Comparison of ENCODE assay signal across 28 cellular contexts in the genomic region with DNA sequence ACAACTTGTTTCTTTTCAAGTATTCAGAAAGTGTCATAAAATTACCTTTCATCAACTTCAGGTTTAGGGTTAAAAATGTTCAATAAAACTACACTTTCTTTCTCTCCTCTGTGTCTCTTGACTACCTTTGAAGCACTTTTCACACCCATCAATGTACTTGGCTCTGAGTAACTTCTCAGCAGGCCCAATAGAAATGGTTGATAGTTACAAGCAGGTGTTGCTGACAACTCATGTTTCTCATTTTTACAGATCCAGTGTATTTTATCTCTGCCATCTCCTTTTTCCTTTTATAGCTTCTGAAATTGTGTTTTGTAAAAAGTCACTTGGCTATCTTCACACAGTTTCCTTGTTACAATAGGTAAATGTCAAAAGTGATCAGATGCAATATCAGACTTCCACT.
"Had no signal": no experiment of that assay in that cellular context is flagged by ENCODE, and none has a peak within 500 bp of the region (broad histone marks: within the 10 kb centered on the region; RNA-seq: fewer than 3 reads in every experiment).

No MANE protein-coding gene starts in this region.

- H3K4me3 Mint-ChIP-seq: mesothelial cell of epicardium; naive thymus-derived CD4-positive, alpha-beta T cell; natural killer cell treated with Interleukin-12 subunit alpha and Interleukin-12 subunit beta and Interleukin-15 and Interleukin-18, amount 100 ng/mL, for 72 hours; neural progenitor cell; stimulated activated naive B cell treated with anti-CD40 and anti-IgM and Interleukin-4, amounts not matched to agents 10 μg/mL and 1 μg/mL and 100 μg/mL, for 72 hours had no signal

- H3K9me3 Mint-ChIP-seq: natural killer cell treated with Interleukin-12 subunit alpha and Interleukin-12 subunit beta and Interleukin-15 and Interleukin-18, amount 100 ng/mL, for 72 hours; stimulated activated naive B cell treated with anti-CD40 and anti-IgM and Interleukin-4, amounts not matched to agents 10 μg/mL and 1 μg/mL and 100 μg/mL, for 72 hours had no signal

- H3K4me1 Mint-ChIP-seq: naive thymus-derived CD4-positive, alpha-beta T cell; stimulated activated naive B cell treated with anti-CD40 and anti-IgM and Interleukin-4, amounts not matched to agents 10 μg/mL and 1 μg/mL and 100 μg/mL, for 72 hours had no signal

- H3K36me3 Mint-ChIP-seq: naive thymus-derived CD4-positive, alpha-beta T cell; natural killer cell treated with Interleukin-12 subunit alpha and Interleukin-12 subunit beta and Interleukin-15 and Interleukin-18, amount 100 ng/mL, for 72 hours; stimulated activated naive B cell treated with anti-CD40 and anti-IgM and Interleukin-4, amounts not matched to agents 10 μg/mL and 1 μg/mL and 100 μg/mL, for 72 hours had no signal

- H2AFZ ChIP-seq: hepatocyte, neural progenitor cell, parathyroid adenoma had no signal

- H3K4me1 ChIP-seq: neural progenitor cell, parathyroid adenoma, right atrium auricular region, right lobe of liver, stomach, testis, thyroid gland, transverse colon, upper lobe of left lung had no signal

- H3K27me3 ChIP-seq: hepatocyte, neural progenitor cell, neutrophil, right atrium auricular region, right lobe of liver, stomach, testis, thyroid gland, transverse colon, upper lobe of left lung, vagina had no signal

- H3K4me3 ChIP-seq: hepatocyte, left ventricle myocardium inferior, lung, neural progenitor cell, right atrium auricular region, right lobe of liver, skin epidermis, stomach, testis, thyroid gland, transverse colon, upper lobe of left lung, vagina had no signal

- H3K9ac ChIP-seq: neural progenitor cell, parathyroid adenoma had no signal

- H3K79me2 ChIP-seq: hepatocyte, parathyroid adenoma had no signal

- H3K9me3 ChIP-seq: left ventricle myocardium inferior, neutrophil, right atrium auricular region, right lobe of liver, stomach, testis, thyroid gland, transverse colon, upper lobe of left lung, vagina had no signal

- DNase-seq: islet precursor cell; left ventricle myocardium inferior; mesendoderm; naive thymus-derived CD4-positive, alpha-beta T cell; occipital lobe; right lobe of liver; stimulated activated CD4-positive, alpha-beta T cell treated with anti-CD3 and anti-CD28 coated beads, Interleukin-12 subunit alpha, Interleukin-12 subunit beta, amount 100 ng/mL, for 4 hours; stimulated activated CD4-positive, alpha-beta T cell treated with anti-CD3 and anti-CD28 coated beads, Interleukin-15, amount 100 ng/mL, for 24 hours; stimulated activated CD4-positive, alpha-beta T cell treated with anti-CD3 and anti-CD28 coated beads, Interleukin-2, amount 100 ng/mL, for 24 hours; stimulated activated CD4-positive, alpha-beta T cell treated with anti-CD3 and anti-CD28 coated beads, Interleukin-4, amount 100 ng/mL, for 1 hour; stimulated activated naive B cell treated with anti-CD40 and anti-IgM and Interleukin-4, amounts not matched to agents 10 μg/mL and 1 μg/mL and 100 μg/mL, for 72 hours; stimulated activated naive CD8-positive, alpha-beta T cell treated with anti-CD3 and anti-CD28 coated beads, Interleukin-15, Interleukin-2, amounts not matched to agents 100 U/mL and 50 U/mL, for 24 hours; stomach; testis; thyroid gland; transverse colon; upper lobe of left lung had no signal

- H3K4me2 ChIP-seq: hepatocyte, neural progenitor cell had no signal

- H3K27ac Mint-ChIP-seq: mesothelial cell of epicardium; naive thymus-derived CD4-positive, alpha-beta T cell; natural killer cell treated with Interleukin-12 subunit alpha and Interleukin-12 subunit beta and Interleukin-15 and Interleukin-18, amount 100 ng/mL, for 72 hours; neural progenitor cell; progenitor cell of endocrine pancreas; stimulated activated naive B cell treated with anti-CD40 and anti-IgM and Interleukin-4, amounts not matched to agents 10 μg/mL and 1 μg/mL and 100 μg/mL, for 72 hours had no signal

- H3K27ac ChIP-seq: hepatocyte, left ventricle myocardium inferior, neural progenitor cell, neutrophil, parathyroid adenoma, right atrium auricular region, right lobe of liver, skin epidermis, stomach, testis, thyroid gland, transverse colon, upper lobe of left lung, vagina had no signal

- ATAC-seq: naive thymus-derived CD4-positive, alpha-beta T cell; natural killer cell treated with Interleukin-12 subunit alpha and Interleukin-12 subunit beta and Interleukin-15 and Interleukin-18, amount 100 ng/mL, for 72 hours; right lobe of liver; stimulated activated naive B cell treated with anti-CD40 and anti-IgM and Interleukin-4, amounts not matched to agents 10 μg/mL and 1 μg/mL and 100 μg/mL, for 72 hours; stimulated activated naive CD8-positive, alpha-beta T cell treated with anti-CD3 and anti-CD28 coated beads, Interleukin-15, Interleukin-2, amounts not matched to agents 100 U/mL and 50 U/mL, for 24 hours had no signal

- H3K36me3 ChIP-seq: left ventricle myocardium inferior, neural progenitor cell, neutrophil, right atrium auricular region, right lobe of liver, stomach, thyroid gland, transverse colon, upper lobe of left lung, vagina had no signal
